8 cellular contexts compared by ENCODE assay signal in genomic region chr1:86502721-86503430, GRCh38. TPM values are rescaled to one million over a fixed set of nuclear protein-coding genes. Genes with fewer than 3 reads are reported as not detected.
DNase-seq lines count a peak whose midpoint lies in the region; ATAC-seq and TF ChIP-seq lines count a peak whose summit lies in the region.

No MANE protein-coding gene starts in this region.

- no peaks in the 10 kb centered on the region for H3K27me3 ChIP-seq in brain microvascular endothelial cell (replicated peaks)

- no peaks in the 10 kb centered on the region for H3K36me3 ChIP-seq in brain microvascular endothelial cell (replicated peaks)

- DNase-seq in NCI-H2107 (lab: John Stamatoyannopoulos, UW) (peak; percentile 9), cerebellar cortex (ENCODE audit: low spot score) (peak; percentile 42), lung microvascular endothelial cell (ENCODE audit: low read depth in 2 of 2) (peak; percentile 15 to 64), brain microvascular endothelial cell (no peak), GM13976 (ENCODE audit: low spot score) (no peak), 8988T (no peak)

- TF ChIP-seq CTCF in brain microvascular endothelial cell (IDR thresholded peaks at IDR 0.05; ENCODE audit: low read depth, low read length, missing control alignments) (no peak), GM13976 (IDR thresholded peaks at IDR 0.05; ENCODE audit: borderline replicate concordance, control extremely low read depth, extremely low read depth, insufficient read depth, missing control alignments) (no peak)

- ATAC-seq in GM21447 (IDR thresholded peaks at IDR 0.05; ENCODE audit: unreplicated experiment) (peak; percentile 47), HG03469 (IDR thresholded peaks at IDR 0.05; ENCODE audit: unreplicated experiment) (no peak)

- no peak overlapping the region for H3K4me3 ChIP-seq in brain microvascular endothelial cell (ENCODE audit: low read depth, low read length)

- no peak overlapping the region for H3K27ac ChIP-seq in brain microvascular endothelial cell

- in situ Hi-C loops in brain microvascular endothelial cell (cut with HindIII; ENCODE audit: low pct_ligation_motif_present, low sequenced_read_pairs) (no loop called here), GM13976 (cut with MboI; ENCODE audit: low sequenced_read_pairs, unreplicated experiment) (no loop called here)

RNA-seq across cellular contexts. Expression of gene CLCA1, which starts 34.1 kb away (rescaled TPM):
- not detected in 2 replicates for total RNA-seq in lung microvascular endothelial cell

RNA-seq across cellular contexts. Expression of gene CLCA4, which starts 44.0 kb away (rescaled TPM):
- total RNA-seq in lung microvascular endothelial cell, result not detected in 2 replicates

Comparison
In these comparisons a context has a peak if more than half of its experiments do, and no peak if none do; other contexts are left out.
1. DNase-seq: peak in NCI-H2107 (single experiment), cerebellar cortex (single experiment) and lung microvascular endothelial cell (2 of 2); none in brain microvascular endothelial cell (single experiment), GM13976 (single experiment) and 8988T (single experiment).